In genomic region chrX:17809984-17810383, GRCh38 we compare ENCODE assay signal across 11 cellular contexts. TPM values are rescaled to one million over a fixed set of nuclear protein-coding genes. Genes with fewer than 3 reads are reported as not detected.
"Had no signal": no experiment of that assay in that cellular context is flagged by ENCODE, and none has a peak within 500 bp of the region (broad histone marks: within the 10 kb centered on the region; RNA-seq: fewer than 3 reads in every experiment).

No MANE protein-coding gene starts in this region.

- ATAC-seq: HepG2, K562 had no signal

- DNase-seq: IMR-90, KBM-7, KG1 had no signal

- H3K4me3 ChIP-seq: K562 had no signal

- FAIRE-seq: HepG2, HTR-8/SVneo, K562 had no signal

- H3K27ac ChIP-seq: HL-60, KMS-11 had no signal

RNA-seq across cellular contexts. Expression of gene RAI2, which starts 51.1 kb away (rescaled TPM):
- total RNA-seq: HepG2, HT-29, HT1080, IMR-90, K562 had no signal
- polyA plus RNA-seq: HepG2, IgD-negative memory B cell, K562 had no signal
